ENCODE assay signal across 22 cellular contexts in the genomic region with DNA sequence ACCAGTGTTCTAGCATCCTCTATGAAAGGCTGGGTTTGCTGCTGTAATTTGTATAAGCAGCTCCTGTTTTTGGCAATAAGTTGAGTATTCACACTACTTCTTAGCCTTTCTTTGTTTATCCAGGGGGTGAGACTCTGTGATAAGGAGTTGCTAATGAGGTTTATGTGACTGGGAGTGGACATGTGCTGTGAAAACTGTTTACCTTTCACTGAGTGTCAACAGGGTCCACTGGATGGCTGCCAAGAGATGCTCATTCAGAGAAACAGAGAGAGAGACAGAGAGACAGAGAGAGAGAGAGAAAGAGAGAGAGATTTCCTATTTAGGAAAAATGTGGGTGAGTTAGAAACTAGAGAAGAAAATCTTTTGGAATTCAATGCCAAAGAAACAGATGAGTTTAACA.
DNase-seq lines count a peak whose midpoint lies in the region; ATAC-seq, FAIRE-seq and TF ChIP-seq lines count a peak whose summit lies in the region.
"Had no signal": no experiment of that assay in that cellular context is flagged by ENCODE, and none has a peak within 500 bp of the region (broad histone marks: within the 10 kb centered on the region; RNA-seq: fewer than 3 reads in every experiment).

No MANE protein-coding gene starts in this region.

- H3K4me3 Mint-ChIP-seq in astrocyte (ENCODE audit: unreplicated experiment): no peak overlapping the region
- H3K4me3 Mint-ChIP-seq: B cell, CD14-positive monocyte, IgD-negative memory B cell had no signal

- peaks cover 34% of the 10 kb centered on the region for H3K9me3 Mint-ChIP-seq in astrocyte (ENCODE audit: unreplicated experiment)

- in situ Hi-C loops in HepG2 (cut with HindIII; ENCODE audit: extremely low pct_ligation_motif_present, low pct_unique_long_range_greater_than_20kb): no loop called here

- no peak for DNase-seq in HepG2 (ENCODE audit: low spot score)
- no peak for DNase-seq in right lobe of liver
- DNase-seq in NCI-H2029 (lab: John Stamatoyannopoulos, UW): peak; percentile 40
- no peak for DNase-seq in astrocyte (ENCODE audit: low read depth)
- DNase-seq in myocyte (ENCODE audit: low read depth): peak; percentile 6
- no peak for DNase-seq in substantia nigra (lab: John Stamatoyannopoulos, UW)
- DNase-seq in medulla oblongata (ENCODE audit: extremely low spot score): no peak
- DNase-seq: DMS79 treated with DMSO at 0.1 percent for 48 hours, MV-4-11, NCI-H1105 treated with DMSO at 0.1 percent for 48 hours, NCI-H1694 treated with DMSO at 0.1 percent for 48 hours, NCI-H2107, NCI-H524 treated with DMSO at 0.1 percent for 48 hours, PC-9 had no signal

- H3K36me3 Mint-ChIP-seq in astrocyte (ENCODE audit: low read depth, unreplicated experiment): peaks cover 1% of the 10 kb centered on the region
- H3K36me3 Mint-ChIP-seq: CD14-positive monocyte had no signal

- no peak overlapping the region for H3K27ac Mint-ChIP-seq in astrocyte (ENCODE audit: unreplicated experiment)
- H3K27ac Mint-ChIP-seq: B cell, CD14-positive monocyte, IgD-negative memory B cell had no signal

- TF ChIP-seq CTCF in HepG2 (CRISPR knock-in tag; IDR thresholded peaks at IDR 0.05) (no peak), right lobe of liver (IDR thresholded peaks at IDR 0.05) (no peak), astrocyte (IDR thresholded peaks at IDR 0.05; ENCODE audit: insufficient read depth, low read depth, low read length) (no peak), gastroesophageal sphincter (IDR thresholded peaks at IDR 0.05) (no peak)

- H3K27me3 ChIP-seq in HepG2 (ENCODE audit: control insufficient read depth in 1 of 2, insufficient read depth in 2 of 2, low read length in 2 of 2) (no peaks in the 10 kb centered on the region), right lobe of liver (no peaks in the 10 kb centered on the region), astrocyte (ENCODE audit: insufficient read depth, low read length) (no peaks in the 10 kb centered on the region), gastroesophageal sphincter (no peaks in the 10 kb centered on the region)

- H3K27ac ChIP-seq in HepG2 (ENCODE audit: extremely low read length, insufficient read depth, low read length): no peak overlapping the region
- H3K27ac ChIP-seq in right lobe of liver: no peak overlapping the region
- no peak overlapping the region for H3K27ac ChIP-seq in astrocyte (ENCODE audit: low read depth, low read length)
- H3K27ac ChIP-seq in gastroesophageal sphincter: no peak overlapping the region
- no peak overlapping the region for H3K27ac ChIP-seq in substantia nigra (ENCODE audit: low read depth, low read length, poor library complexity, severe bottlenecking)
- H3K27ac ChIP-seq: A549, HL-60, PC-9, RWPE1 had no signal

- intact Hi-C loops in HepG2 (cut with micrococcal nuclease; ENCODE audit: unreplicated experiment) (no loop called here), right lobe of liver (cut with DNase I) (no loop called here)

- FAIRE-seq in HepG2 (lab: Jason Lieb, UNC) (peak; percentile 47), astrocyte (lab: Jason Lieb, UNC) (peak; percentile 72)
- FAIRE-seq: A549 had no signal

- no peaks in the 10 kb centered on the region for H3K4me1 Mint-ChIP-seq in astrocyte (ENCODE audit: low read depth, unreplicated experiment)
- H3K4me1 Mint-ChIP-seq: B cell, CD14-positive monocyte, IgD-negative memory B cell had no signal

- H3K4me1 ChIP-seq in HepG2 (ENCODE audit: insufficient read depth, low read length): no peaks in the 10 kb centered on the region
- H3K4me1 ChIP-seq in right lobe of liver: no peaks in the 10 kb centered on the region
- H3K4me1 ChIP-seq in astrocyte (ENCODE audit: insufficient read depth, low read length): no peaks in the 10 kb centered on the region
- H3K4me1 ChIP-seq in gastroesophageal sphincter: no peaks in the 10 kb centered on the region
- H3K4me1 ChIP-seq: A549 had no signal

- POLR2A ChIA-PET in HepG2 (lab: Yijun Ruan, JAX): no interaction called here

- no peak for TF ChIP-seq EP300 in HepG2 (IDR thresholded peaks at IDR 0.05; ENCODE audit: low read depth in 2 of 2, low read length in 2 of 2)
- TF ChIP-seq EP300 in HepG2 (CRISPR knock-in tag; IDR thresholded peaks at IDR 0.05; ENCODE audit: borderline replicate concordance): no peak
- TF ChIP-seq EP300 in gastroesophageal sphincter (IDR thresholded peaks at IDR 0.05): no peak

- BruUV-seq in HepG2 (replicated peaks; lab: Mats Ljungman, UMichigan): no TSS peak

- CTCF ChIA-PET in HepG2 (lab: Yijun Ruan, JAX; ENCODE audit: low intra/inter-chr PET ratio, low total read pairs): no interaction called here

- H3K4me2 ChIP-seq in HepG2 (ENCODE audit: low read depth, low read length): no peak overlapping the region
- no peak overlapping the region for H3K4me2 ChIP-seq in astrocyte (ENCODE audit: low read length)
- H3K4me2 ChIP-seq: A549, PC-9 had no signal

- H3K9ac ChIP-seq in HepG2 (ENCODE audit: insufficient read depth, low read depth, low read length) (no peak overlapping the region), astrocyte (ENCODE audit: low read length) (no peak overlapping the region)

- H3K36me3 ChIP-seq in HepG2 (replicated peaks in 1 of 2; ENCODE audit: control insufficient read depth in 1 of 2, insufficient read depth in 2 of 2, low read length in 2 of 2): no peaks in the 10 kb centered on the region
- H3K36me3 ChIP-seq in right lobe of liver: no peaks in the 10 kb centered on the region
- no peaks in the 10 kb centered on the region for H3K36me3 ChIP-seq in astrocyte (ENCODE audit: insufficient read depth, low read length)
- H3K36me3 ChIP-seq in gastroesophageal sphincter: no peaks in the 10 kb centered on the region

- H3K4me3 ChIP-seq in HepG2 (replicated peaks in 1 of 3; ENCODE audit: insufficient read depth in 1 of 3, low read depth in 2 of 3, low read length in 3 of 3): no peak overlapping the region
- no peak overlapping the region for H3K4me3 ChIP-seq in right lobe of liver
- H3K4me3 ChIP-seq in astrocyte (ENCODE audit: insufficient read depth, low read depth, low read length): no peak overlapping the region
- no peak overlapping the region for H3K4me3 ChIP-seq in gastroesophageal sphincter
- H3K4me3 ChIP-seq: A549, PC-9 had no signal

- H2AFZ ChIP-seq in HepG2 (ENCODE audit: low read length) (no peak overlapping the region), astrocyte (ENCODE audit: low read depth, low read length) (no peak overlapping the region)
- H2AFZ ChIP-seq: PC-9 had no signal

- peaks cover 3% of the 10 kb centered on the region for H3K27me3 Mint-ChIP-seq in astrocyte (ENCODE audit: low read depth, unreplicated experiment)

- H3K79me2 ChIP-seq in HepG2 (ENCODE audit: insufficient read depth, low read length) (no peaks in the 10 kb centered on the region), astrocyte (ENCODE audit: insufficient read depth, low read length) (no peaks in the 10 kb centered on the region)

- TF ChIP-seq RAD21 in HepG2 (CRISPR knock-in tag; IDR thresholded peaks at IDR 0.05): no peak

- ATAC-seq in HepG2 (no peak), right lobe of liver (no peak), gastroesophageal sphincter (no peak)
- ATAC-seq: A549, SK-N-SH treated with all-trans-retinoic acid at 6 μM for 48 hours had no signal

- TF ChIP-seq POLR2A in HepG2 (IDR thresholded peaks at IDR 0.05; ENCODE audit: insufficient read depth in 1 of 2, low read depth in 2 of 2, low read length in 2 of 2): no peak
- TF ChIP-seq POLR2A in right lobe of liver (IDR thresholded peaks at IDR 0.05): no peak
- TF ChIP-seq POLR2A in gastroesophageal sphincter (IDR thresholded peaks at IDR 0.05): no peak

- H3K9me3 ChIP-seq in HepG2 (ENCODE audit: low read length): peaks cover 23% of the 10 kb centered on the region
- no peaks in the 10 kb centered on the region for H3K9me3 ChIP-seq in right lobe of liver
- peaks cover 17% of the 10 kb centered on the region for H3K9me3 ChIP-seq in astrocyte (ENCODE audit: insufficient read depth, low read depth, low read length)
- H3K9me3 ChIP-seq in gastroesophageal sphincter: peaks cover 0 to 19% (median 0%) of the 10 kb centered on the region in 3 donors

- H4K20me1 ChIP-seq in HepG2 (ENCODE audit: insufficient read depth, low read length) (no peaks in the 10 kb centered on the region), astrocyte (ENCODE audit: insufficient read depth, low read length) (no peaks in the 10 kb centered on the region)

TF ChIP-seq in HepG2, 621 proteins besides CTCF, POLR2A, EP300 and RAD21:
- TF ChIP-seq ZNF224 (CRISPR knock-in tag; IDR thresholded peaks at IDR 0.05): no peak
- no peak for TF ChIP-seq SALL2 (CRISPR knock-in tag; IDR thresholded peaks at IDR 0.05)
- no peak for TF ChIP-seq POLR2AphosphoS5 (IDR thresholded peaks at IDR 0.05; ENCODE audit: low read depth, low read length)
- TF ChIP-seq ATAD3A (CRISPR knock-in tag; IDR thresholded peaks at IDR 0.05): no peak
- TF ChIP-seq PRPF4 (IDR thresholded peaks at IDR 0.05; ENCODE audit: low read depth, low read length, poor library complexity, severe bottlenecking): no peak
- no peak for TF ChIP-seq ADNP (CRISPR knock-in tag; IDR thresholded peaks at IDR 0.05)
- TF ChIP-seq, protein P1, sequence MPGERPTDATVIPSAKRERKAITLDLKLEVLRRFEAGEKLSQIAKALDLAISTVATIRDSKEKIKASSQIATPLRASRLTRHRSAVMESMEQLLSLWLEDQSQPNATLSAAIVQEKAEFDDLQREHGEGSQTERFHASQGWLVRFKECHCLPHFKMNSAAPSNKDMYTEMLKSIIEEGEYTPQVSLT (CRISPR knock-in tag; IDR thresholded peaks at IDR 0.05; ENCODE audit: borderline replicate concordance, low read depth): no peak
- TF ChIP-seq CC2D1A (CRISPR knock-in tag; IDR thresholded peaks at IDR 0.05): no peak
- no peak for TF ChIP-seq ZSCAN22 (CRISPR knock-in tag; IDR thresholded peaks at IDR 0.05)
- no peak for TF ChIP-seq PLRG1 (conservative IDR thresholded peaks at IDR 0.05)
- no peak for TF ChIP-seq MATR3 (CRISPR knock-in tag; IDR thresholded peaks at IDR 0.05)

Comparison
In these comparisons a context has a peak if more than half of its experiments do, and no peak if none do; other contexts are left out.
1. DNase-seq: peak in NCI-H2029 (single experiment) and myocyte (single experiment); none in HepG2 (single experiment), right lobe of liver (0 of 3), astrocyte (single experiment), substantia nigra (0 of 49) and medulla oblongata (single experiment).